ENCODE assay signal across 24 cellular contexts in genomic region chr6:109359248-109359647, GRCh38.
"Had no signal": no experiment of that assay in that cellular context is flagged by ENCODE, and none has a peak within 500 bp of the region (broad histone marks: within the 10 kb centered on the region; RNA-seq: fewer than 3 reads in every experiment).

No MANE protein-coding gene starts in this region.

- H3K9ac ChIP-seq: KMS-11, SK-N-SH had no signal

- DNase-seq: MV-4-11, NCI-H1048, NCI-H1105, NCI-H1417, NCI-H1436 treated with DMSO at 0.1 percent for 48 hours, NCI-H1694, NCI-H1930, NCI-H2081, NCI-H2107, NCI-H226, NCI-H446, NCI-H510A, NCI-H524 treated with DMSO at 0.1 percent for 48 hours, NCI-H748 treated with DMSO at 0.1 percent for 48 hours, PC-3, SHP77, SK-N-SH, SW 1271 had no signal

- H3K9me3 ChIP-seq: SK-N-SH had no signal

- H3K4me2 ChIP-seq: KMS-11, SK-N-SH had no signal

- H3K4me3 ChIP-seq: K562 had no signal

- H3K27ac ChIP-seq: HL-60, KMS-11, RWPE1 had no signal

- ATAC-seq: K562, Panc1, PC-3 had no signal

- FAIRE-seq: HTR-8/SVneo, K562 had no signal
